ENCODE assay signal across 1 cellular context in the genomic region with DNA sequence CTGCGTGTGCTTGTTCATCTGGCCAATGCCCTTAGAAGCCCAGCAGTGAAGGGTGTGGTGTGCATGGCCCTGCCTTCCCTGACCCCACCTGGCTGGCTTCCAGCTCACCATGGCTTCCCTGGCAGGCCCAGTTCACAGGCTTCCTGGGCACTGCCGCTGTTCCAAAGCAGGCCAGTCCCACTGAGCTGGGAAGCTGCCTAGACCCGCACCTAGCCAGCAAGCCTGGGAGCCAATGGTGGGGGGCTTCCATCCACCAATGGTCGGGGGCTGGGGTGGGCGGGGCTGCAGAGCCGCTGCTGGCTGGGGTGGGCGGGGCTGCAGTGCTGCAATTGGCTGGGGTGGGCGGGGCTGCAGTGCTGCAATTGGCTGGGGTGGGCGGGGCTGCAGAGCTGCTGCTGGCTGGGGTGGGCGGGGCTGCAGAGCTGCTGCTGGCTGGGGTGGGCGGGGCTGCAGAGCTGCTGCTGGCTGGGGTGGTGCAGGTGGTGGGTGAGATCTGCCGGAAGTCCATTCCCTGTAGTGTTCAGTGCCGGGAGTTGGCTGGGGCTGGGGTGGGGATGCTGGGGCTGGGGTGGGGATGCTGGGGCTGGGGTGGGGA.
TF ChIP-seq lines count a peak whose summit lies in the region.

No MANE protein-coding gene starts in this region.

TF ChIP-seq in SK-N-SH, 30 proteins besides CTCF, POLR2A, EP300 and RAD21 (continued from another document):
- TF ChIP-seq, protein P1, sequence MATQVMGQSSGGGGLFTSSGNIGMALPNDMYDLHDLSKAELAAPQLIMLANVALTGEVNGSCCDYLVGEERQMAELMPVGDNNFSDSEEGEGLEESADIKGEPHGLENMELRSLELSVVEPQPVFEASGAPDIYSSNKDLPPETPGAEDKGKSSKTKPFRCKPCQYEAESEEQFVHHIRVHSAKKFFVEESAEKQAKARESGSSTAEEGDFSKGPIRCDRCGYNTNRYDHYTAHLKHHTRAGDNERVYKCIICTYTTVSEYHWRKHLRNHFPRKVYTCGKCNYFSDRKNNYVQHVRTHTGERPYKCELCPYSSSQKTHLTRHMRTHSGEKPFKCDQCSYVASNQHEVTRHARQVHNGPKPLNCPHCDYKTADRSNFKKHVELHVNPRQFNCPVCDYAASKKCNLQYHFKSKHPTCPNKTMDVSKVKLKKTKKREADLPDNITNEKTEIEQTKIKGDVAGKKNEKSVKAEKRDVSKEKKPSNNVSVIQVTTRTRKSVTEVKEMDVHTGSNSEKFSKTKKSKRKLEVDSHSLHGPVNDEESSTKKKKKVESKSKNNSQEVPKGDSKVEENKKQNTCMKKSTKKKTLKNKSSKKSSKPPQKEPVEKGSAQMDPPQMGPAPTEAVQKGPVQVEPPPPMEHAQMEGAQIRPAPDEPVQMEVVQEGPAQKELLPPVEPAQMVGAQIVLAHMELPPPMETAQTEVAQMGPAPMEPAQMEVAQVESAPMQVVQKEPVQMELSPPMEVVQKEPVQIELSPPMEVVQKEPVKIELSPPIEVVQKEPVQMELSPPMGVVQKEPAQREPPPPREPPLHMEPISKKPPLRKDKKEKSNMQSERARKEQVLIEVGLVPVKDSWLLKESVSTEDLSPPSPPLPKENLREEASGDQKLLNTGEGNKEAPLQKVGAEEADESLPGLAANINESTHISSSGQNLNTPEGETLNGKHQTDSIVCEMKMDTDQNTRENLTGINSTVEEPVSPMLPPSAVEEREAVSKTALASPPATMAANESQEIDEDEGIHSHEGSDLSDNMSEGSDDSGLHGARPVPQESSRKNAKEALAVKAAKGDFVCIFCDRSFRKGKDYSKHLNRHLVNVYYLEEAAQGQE (IDR thresholded peaks at IDR 0.05; ENCODE audit: low read depth, low read length) = no peak
- no peak for TF ChIP-seq RFX5 (IDR thresholded peaks at IDR 0.05; ENCODE audit: low read length)
- no peak for TF ChIP-seq NRF1 (IDR thresholded peaks at IDR 0.05; ENCODE audit: low read depth, low read length)
- no peak for TF ChIP-seq SIN3A (IDR thresholded peaks at IDR 0.05; ENCODE audit: borderline replicate concordance, low read depth, low read length)
- no peak for TF ChIP-seq TEAD4 (IDR thresholded peaks at IDR 0.05; ENCODE audit: borderline replicate concordance, insufficient read depth)
- TF ChIP-seq, protein P2, sequence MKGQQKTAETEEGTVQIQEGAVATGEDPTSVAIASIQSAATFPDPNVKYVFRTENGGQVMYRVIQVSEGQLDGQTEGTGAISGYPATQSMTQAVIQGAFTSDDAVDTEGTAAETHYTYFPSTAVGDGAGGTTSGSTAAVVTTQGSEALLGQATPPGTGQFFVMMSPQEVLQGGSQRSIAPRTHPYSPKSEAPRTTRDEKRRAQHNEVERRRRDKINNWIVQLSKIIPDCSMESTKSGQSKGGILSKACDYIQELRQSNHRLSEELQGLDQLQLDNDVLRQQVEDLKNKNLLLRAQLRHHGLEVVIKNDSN (IDR thresholded peaks at IDR 0.05; ENCODE audit: borderline replicate concordance, low read depth) = no peak
- TF ChIP-seq, protein P3, sequence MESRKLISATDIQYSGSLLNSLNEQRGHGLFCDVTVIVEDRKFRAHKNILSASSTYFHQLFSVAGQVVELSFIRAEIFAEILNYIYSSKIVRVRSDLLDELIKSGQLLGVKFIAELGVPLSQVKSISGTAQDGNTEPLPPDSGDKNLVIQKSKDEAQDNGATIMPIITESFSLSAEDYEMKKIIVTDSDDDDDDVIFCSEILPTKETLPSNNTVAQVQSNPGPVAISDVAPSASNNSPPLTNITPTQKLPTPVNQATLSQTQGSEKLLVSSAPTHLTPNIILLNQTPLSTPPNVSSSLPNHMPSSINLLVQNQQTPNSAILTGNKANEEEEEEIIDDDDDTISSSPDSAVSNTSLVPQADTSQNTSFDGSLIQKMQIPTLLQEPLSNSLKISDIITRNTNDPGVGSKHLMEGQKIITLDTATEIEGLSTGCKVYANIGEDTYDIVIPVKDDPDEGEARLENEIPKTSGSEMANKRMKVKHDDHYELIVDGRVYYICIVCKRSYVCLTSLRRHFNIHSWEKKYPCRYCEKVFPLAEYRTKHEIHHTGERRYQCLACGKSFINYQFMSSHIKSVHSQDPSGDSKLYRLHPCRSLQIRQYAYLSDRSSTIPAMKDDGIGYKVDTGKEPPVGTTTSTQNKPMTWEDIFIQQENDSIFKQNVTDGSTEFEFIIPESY (IDR thresholded peaks at IDR 0.05; ENCODE audit: borderline replicate concordance, low read depth) = no peak
- peak; percentile 65 for TF ChIP-seq GABPA (IDR thresholded peaks at IDR 0.05; ENCODE audit: low read depth)
- peak; percentile 48; the same call in 1 of the 2 replicates for TF ChIP-seq POLR2AphosphoS5 (IDR thresholded peaks at IDR 0.05; ENCODE audit: low read depth, low read length)
- no peak; the same call in 1 of the 2 replicates for TF ChIP-seq TAF1 (IDR thresholded peaks at IDR 0.05; ENCODE audit: borderline replicate concordance, low read depth, low read length)
